Comparison of ENCODE assay signal across 15 cellular contexts in genomic region chr1:22038036-22038435, GRCh38. TPM values are rescaled to one million over a fixed set of nuclear protein-coding genes. Genes with fewer than 3 reads are reported as not detected.
DNase-seq lines count a peak whose midpoint lies in the region; ATAC-seq, FAIRE-seq and TF ChIP-seq lines count a peak whose summit lies in the region.
"Had no signal": no experiment of that assay in that cellular context is flagged by ENCODE, and none has a peak within 500 bp of the region (broad histone marks: within the 10 kb centered on the region; RNA-seq: fewer than 3 reads in every experiment).

No MANE protein-coding gene starts in this region.

- H3K27ac ChIP-seq in HEK293 (ENCODE audit: extremely low read depth, low read depth, low read length) (no peak overlapping the region), K562 (ENCODE audit: extremely low read depth, low read depth, low read length) (no peak overlapping the region)
- H3K27ac ChIP-seq: body of pancreas, esophagus muscularis mucosa, thyroid gland had no signal

- in situ Hi-C loops in K562 (cut with MboI) = no loop called here

- DNase-seq in C1 segment of cervical spinal cord (lab: John Stamatoyannopoulos, UW) (peak in 9 of 14 donors; percentile 9 to 68 (median 46)), K562 (ENCODE audit: extremely low read depth in 1 of 4, low spot score in 3 of 4) (peak in 2 of 4 experiments; percentile 25 to 43)
- DNase-seq: body of pancreas; Calu3; NCI-H526; SK-N-SH; stimulated activated CD4-positive, alpha-beta T cell treated with anti-CD3 and anti-CD28 coated beads, Interleukin-4, amount 100 ng/mL, for 4 hours; thyroid gland had no signal

- peak overlapping the region in 1 of 2 experiments; percentile 76; a peak in 1 of 4 replicates for H3K9ac ChIP-seq in K562 (ENCODE audit: insufficient read depth in 1 of 2, low read depth in 2 of 2, low read length in 2 of 2)
- H3K9ac ChIP-seq: SK-N-SH had no signal

- POLR2A ChIA-PET in HEK293 (lab: Yijun Ruan, JAX) (interaction anchor here (1.0 kb wide), 1 partner anchor 13 kb away, joined by 5 read pairs; no protein-coding TSS in a partner anchor), K562 (lab: Yijun Ruan, JAX) (interaction anchor here (4.2 kb wide), 1 partner anchor 11 kb away, joined by 63 read pairs; no protein-coding TSS in a partner anchor)

- H3K27me3 ChIP-seq in K562 (ENCODE audit: control insufficient read depth in 2 of 2, insufficient read depth in 2 of 2, low read length in 2 of 2) = no peaks in the 10 kb centered on the region
- H3K27me3 ChIP-seq: body of pancreas, esophagus muscularis mucosa, thyroid gland had no signal

- TF ChIP-seq RAD21 in K562 (CRISPR knock-in tag; conservative IDR thresholded peaks at IDR 0.05 in 1 of 2, IDR thresholded peaks at IDR 0.05 in 1 of 2) = no peak

- no peaks in the 10 kb centered on the region for H3K36me3 Mint-ChIP-seq in nephron (ENCODE audit: low read depth)

- FAIRE-seq in K562 (lab: Jason Lieb, UNC) = no peak

- TF ChIP-seq POLR2A in K562 (conservative IDR thresholded peaks at IDR 0.05) = no peak

- no peak overlapping the region for H3K4me3 Mint-ChIP-seq in nephron

- CTCF ChIA-PET in HEK293 (lab: Yijun Ruan, JAX) (interaction anchor here (0.6 kb wide), 2 partner anchors 40 to 178 kb away, joined by 3 read pairs; no protein-coding TSS in a partner anchor), K562 (lab: Yijun Ruan, JAX; ENCODE audit: low intra/inter-chr PET ratio) (no interaction called here)

- H4K20me1 ChIP-seq in K562 (replicated peaks; ENCODE audit: control insufficient read depth, insufficient read depth, low read length) = no peaks in the 10 kb centered on the region

- H3K4me1 Mint-ChIP-seq in nephron = peaks cover 28% of the 10 kb centered on the region

- H2AFZ ChIP-seq in K562 (ENCODE audit: low read depth, low read length) = peak overlapping the region; percentile 86

- H3K36me3 ChIP-seq in HEK293 (ENCODE audit: control insufficient read depth in 2 of 2, insufficient read depth in 1 of 2, low read length in 2 of 2) (no peaks in the 10 kb centered on the region), K562 (ENCODE audit: control insufficient read depth, insufficient read depth, low read length) (no peaks in the 10 kb centered on the region)
- H3K36me3 ChIP-seq: esophagus muscularis mucosa, thyroid gland had no signal

- H3K9me1 ChIP-seq in K562 (ENCODE audit: control insufficient read depth, insufficient read depth, low read length) = no peaks in the 10 kb centered on the region

- no peak overlapping the region for H3K4me3 ChIP-seq in HEK293 (ENCODE audit: low read depth, low read length)
- no peak overlapping the region for H3K4me3 ChIP-seq in K562
- H3K4me3 ChIP-seq: body of pancreas, esophagus muscularis mucosa, thyroid gland had no signal

- intact Hi-C loops in K562 (cut with micrococcal nuclease) = no loop called here

- H3K9me3 ChIP-seq in HEK293 (ENCODE audit: control insufficient read depth, insufficient read depth, low read depth, low read length) (no peaks in the 10 kb centered on the region), K562 (replicated peaks; ENCODE audit: control insufficient read depth, insufficient read depth, low read depth, low read length) (no peaks in the 10 kb centered on the region)
- H3K9me3 ChIP-seq: body of pancreas, esophagus muscularis mucosa, SK-N-SH, thyroid gland had no signal

- H3K27me3 Mint-ChIP-seq in nephron (ENCODE audit: low read depth) = no peaks in the 10 kb centered on the region

- no peaks in the 10 kb centered on the region; the same call in 1 of the 2 replicates for H3K4me1 ChIP-seq in HEK293 (ENCODE audit: control insufficient read depth, insufficient read depth, low read length)
- peaks cover 27 to 41% of the 10 kb centered on the region in 2 experiments for H3K4me1 ChIP-seq in K562 (replicated peaks in 1 of 2; ENCODE audit: control insufficient read depth in 2 of 2, insufficient read depth in 2 of 2, low read length in 2 of 2)

- BruUV-seq in K562 (replicated peaks; lab: Mats Ljungman, UMichigan) = no TSS peak

- TF ChIP-seq EP300 in K562 (IDR thresholded peaks at IDR 0.05; ENCODE audit: low read length) = no peak

- H3K79me2 ChIP-seq in K562 (ENCODE audit: control insufficient read depth, insufficient read depth, low read length) = no peaks in the 10 kb centered on the region

- TF ChIP-seq CTCF in HEK293 (tag by site-specific recombination; IDR thresholded peaks at IDR 0.05) (no peak), K562 (IDR thresholded peaks at IDR 0.05 in 2 of 3, conservative IDR thresholded peaks at IDR 0.05 in 1 of 3; ENCODE audit: insufficient read depth in 2 of 3, low read depth in 1 of 3, low read length in 3 of 3) (no peak), nephron (IDR thresholded peaks at IDR 0.05; ENCODE audit: unreplicated experiment in 3 of 3) (no peak)

- H3K9me3 Mint-ChIP-seq in nephron = no peaks in the 10 kb centered on the region

- peak overlapping the region; percentile 3 to 63 (median 24) for H3K27ac Mint-ChIP-seq in nephron

- WGBS in K562 (ENCODE audit: insufficient coverage, low coverage, missing lambda C conversion rate) = 38% methylated on average over 5 of the region's 5 CpGs

- no peak overlapping the region for H3K4me2 ChIP-seq in K562 (ENCODE audit: insufficient read depth, low read length)
- H3K4me2 ChIP-seq: SK-N-SH had no signal

- ATAC-seq in K562 (no peak; the same call in 2 of the 3 replicates), GM21447 (IDR thresholded peaks at IDR 0.05; ENCODE audit: unreplicated experiment) (no peak), HG03457 (IDR thresholded peaks at IDR 0.05; ENCODE audit: unreplicated experiment) (no peak), HG03045 (IDR thresholded peaks at IDR 0.05; ENCODE audit: unreplicated experiment) (no peak), HG03439 (IDR thresholded peaks at IDR 0.05; ENCODE audit: unreplicated experiment) (no peak)
- ATAC-seq: body of pancreas had no signal

TF ChIP-seq in HEK293, 187 proteins besides CTCF, POLR2A, EP300 and RAD21 (continues in another document):
- TF ChIP-seq HOXA7 (CRISPR knock-in tag; IDR thresholded peaks at IDR 0.05; ENCODE audit: borderline replicate concordance) (no peak), ZNF549 (tag by site-specific recombination; IDR thresholded peaks at IDR 0.05) (peak; percentile 92), ZNF610 (tag by site-specific recombination; IDR thresholded peaks at IDR 0.05; ENCODE audit: borderline replicate concordance) (no peak), ZNF16 (tag by site-specific recombination; IDR thresholded peaks at IDR 0.05; ENCODE audit: low read depth) (no peak), IKZF3 (tag by site-specific recombination; IDR thresholded peaks at IDR 0.05) (no peak), ZNF792 (tag by site-specific recombination; IDR thresholded peaks at IDR 0.05) (no peak), EGR2 (tag by site-specific recombination; IDR thresholded peaks at IDR 0.05; ENCODE audit: low read depth) (peak; percentile 42; the same call in 1 of the 2 replicates)

TF ChIP-seq in K562, 482 proteins besides CTCF, POLR2A, EP300 and RAD21 (continues in another document):
- peak; percentile 67; the same call in 1 of the 2 replicates for TF ChIP-seq C11orf30 (IDR thresholded peaks at IDR 0.05; ENCODE audit: low read depth)
- TF ChIP-seq XRCC3 (IDR thresholded peaks at IDR 0.05) = no peak
- TF ChIP-seq TEAD4 (IDR thresholded peaks at IDR 0.05; ENCODE audit: low read length) = no peak
- TF ChIP-seq TEAD4 (CRISPR knock-in tag; IDR thresholded peaks at IDR 0.05; ENCODE audit: borderline replicate concordance) = no peak
- no peak for TF ChIP-seq FOSL1 (tag; conservative IDR thresholded peaks at IDR 0.05)
- no peak for TF ChIP-seq GABPB2 (CRISPR knock-in tag; conservative IDR thresholded peaks at IDR 0.05)

RNA-seq across cellular contexts. Expression of gene CDC42, which starts 14.5 kb away (rescaled TPM):
- total RNA-seq in K562 (2011; cell fraction: chromatin; rRNA removed; ENCODE audit: low replicate concordance) = 27.3 and 52.8 TPM in 2 replicates
- 16.5 and 16.7 TPM in 2 replicates for total RNA-seq in K562 (2011; cell fraction: nucleolus; rRNA removed)
- 28.4 and 33.8 TPM in 2 replicates for total RNA-seq in K562 (2011; cell fraction: nucleoplasm; rRNA removed)
- total RNA-seq in K562 (2014; rRNA removed) = 186 and 222 TPM in 2 replicates
- total RNA-seq in K562 (2014; rRNA removed; fragmentation: Illumina TruSeq; extraction: Trizol) = 370 and 448 TPM in 2 replicates
- total RNA-seq in K562 (2015; rRNA removed; fragmentation: Illumina TruSeq; extraction: Trizol) = 313 and 336 TPM in 2 replicates
- total RNA-seq in K562 (2021) = 242 and 247 TPM in 2 replicates
- 331 and 398 TPM in 2 replicates for polyA plus RNA-seq in K562 (2011; rRNA removed)
- 104 and 188 TPM in 2 replicates for polyA plus RNA-seq in K562 (2011; cell fraction: cytosol; rRNA removed)
- 43.4 and 84.2 TPM in 2 replicates for polyA plus RNA-seq in K562 (2011; cell fraction: nucleus; rRNA removed)
- polyA plus RNA-seq in K562 (2012) = 204 and 451 TPM in 2 replicates
- polyA plus RNA-seq in K562 (2014; fragmentation: Illumina TruSeq; extraction: Trizol) = 345 and 351 TPM in 2 replicates
- 100 to 1,000 TPM; 230 to 325 TPM for polyA plus RNA-seq in K562 (2014; fragmentation: Nextera tagmentation; extraction: Ambion mirVana)
- 192 and 212 TPM in 2 replicates for polyA plus RNA-seq in K562 (2014; rRNA removed)
- 345 and 401 TPM in 2 replicates for polyA minus RNA-seq in K562 (2011; rRNA and poly(A)+ RNA removed)
- 105 and 170 TPM in 2 replicates for polyA minus RNA-seq in K562 (2011; cell fraction: cytosol; rRNA and poly(A)+ RNA removed)
- 11.2 and 35.4 TPM in 2 replicates for polyA minus RNA-seq in K562 (2011; cell fraction: nucleus; rRNA and poly(A)+ RNA removed)

RNA-seq across cellular contexts. Expression of gene CELA3A, which starts 36.6 kb away (rescaled TPM):
- not detected in 2 replicates for total RNA-seq in K562 (2011; cell fraction: chromatin; rRNA removed; ENCODE audit: low replicate concordance)
- not detected in 2 replicates for total RNA-seq in K562 (2011; cell fraction: nucleolus; rRNA removed)
- total RNA-seq in K562 (2011; cell fraction: nucleoplasm; rRNA removed) = not detected in 2 replicates
- total RNA-seq in K562 (2014; rRNA removed) = not detected in 2 replicates
- total RNA-seq in K562 (2014; rRNA removed; fragmentation: Illumina TruSeq; extraction: Trizol) = not detected in 2 replicates
- total RNA-seq in K562 (2015; rRNA removed; fragmentation: Illumina TruSeq; extraction: Trizol) = not detected in 2 replicates
- 5.4 and 5.7 TPM in 2 replicates for total RNA-seq in K562 (2021)
- polyA plus RNA-seq in K562 (2011; rRNA removed) = not detected in 2 replicates
- polyA plus RNA-seq in K562 (2011; cell fraction: cytosol; rRNA removed) = not detected in 2 replicates
- not detected in 2 replicates for polyA plus RNA-seq in K562 (2011; cell fraction: nucleus; rRNA removed)
- polyA plus RNA-seq in K562 (2012) = not detected in 2 replicates
- not detected in 2 replicates for polyA plus RNA-seq in K562 (2014; fragmentation: Illumina TruSeq; extraction: Trizol)
- not detected for polyA plus RNA-seq in K562 (2014; fragmentation: Nextera tagmentation; extraction: Ambion mirVana)
- not detected in 2 replicates for polyA plus RNA-seq in K562 (2014; rRNA removed)
- not detected in 2 replicates for polyA minus RNA-seq in K562 (2011; rRNA and poly(A)+ RNA removed)
- not detected in 2 replicates for polyA minus RNA-seq in K562 (2011; cell fraction: cytosol; rRNA and poly(A)+ RNA removed)
- not detected in 2 replicates for polyA minus RNA-seq in K562 (2011; cell fraction: nucleus; rRNA and poly(A)+ RNA removed)
- total RNA-seq: Calu3, esophagus muscularis mucosa, thyroid gland had no signal
- polyA plus RNA-seq: SK-N-SH had no signal
